ENCODE assay signal across 25 cellular contexts in genomic region chr2:197759013-197759412, GRCh38. TPM values are rescaled to one million over a fixed set of nuclear protein-coding genes. Genes with fewer than 3 reads are reported as not detected.
"Had no signal": no experiment of that assay in that cellular context is flagged by ENCODE, and none has a peak within 500 bp of the region (broad histone marks: within the 10 kb centered on the region; RNA-seq: fewer than 3 reads in every experiment).

No MANE protein-coding gene starts in this region.

- H3K4me1 ChIP-seq: sigmoid colon, suprapubic skin, thyroid gland had no signal

- H3K4me2 ChIP-seq: hepatocyte had no signal

- H3K27ac ChIP-seq: coronary artery, hepatocyte, neutrophil, sigmoid colon, skin epidermis, suprapubic skin, thyroid gland had no signal

- H3K36me3 Mint-ChIP-seq: type B pancreatic cell had no signal

- H3K36me3 ChIP-seq: neutrophil, sigmoid colon, suprapubic skin, thyroid gland had no signal

- H3K4me3 Mint-ChIP-seq: nephron progenitor cell, type B pancreatic cell had no signal

- FAIRE-seq: urothelium cell line had no signal

- H3K79me2 ChIP-seq: hepatocyte had no signal

- H3K27me3 Mint-ChIP-seq: type B pancreatic cell had no signal

- ATAC-seq: left colon; left ventricle myocardium superior; naive thymus-derived CD4-positive, alpha-beta T cell had no signal

- H3K27me3 ChIP-seq: hepatocyte, neutrophil, sigmoid colon, suprapubic skin, thyroid gland had no signal

- H3K4me3 ChIP-seq: coronary artery, hepatocyte, sigmoid colon, skin epidermis, suprapubic skin, thyroid gland had no signal

- H3K4me1 Mint-ChIP-seq: naive thymus-derived CD4-positive, alpha-beta T cell; nephron progenitor cell had no signal

- H2AFZ ChIP-seq: hepatocyte had no signal

- H3K9me3 ChIP-seq: thyroid gland had no signal

- H3K27ac Mint-ChIP-seq: naive thymus-derived CD4-positive, alpha-beta T cell; nephron progenitor cell; type B pancreatic cell had no signal

- DNase-seq: effector CD4-positive, alpha-beta T cell; foreskin melanocyte; head of caudate nucleus; left colon; left ventricle myocardium superior; mesendoderm; naive thymus-derived CD4-positive, alpha-beta T cell; nephron progenitor cell; sigmoid colon; stimulated activated CD4-positive, alpha-beta T cell treated with anti-CD3 and anti-CD28 coated beads, Interleukin-12 subunit alpha, Interleukin-12 subunit beta, amount 100 ng/mL, for 4 hours; stimulated activated naive CD4-positive, alpha-beta T cell treated with Interleukin-2 at 50 U/mL for 16 hours; thyroid gland had no signal

RNA-seq across cellular contexts. Expression of gene BOLL, which starts 26.1 kb away (rescaled TPM):
- total RNA-seq: dermis microvascular lymphatic vessel endothelial cell; hepatocyte; kidney epithelial cell; left colon; left ventricle myocardium superior; lung microvascular endothelial cell; naive thymus-derived CD4-positive, alpha-beta T cell; osteoblast; pulmonary artery endothelial cell; sigmoid colon; suprapubic skin had no signal
- polyA plus RNA-seq: esophagus, hepatocyte, sigmoid colon had no signal
